ENCODE assay signal across 12 cellular contexts in the genomic region with DNA sequence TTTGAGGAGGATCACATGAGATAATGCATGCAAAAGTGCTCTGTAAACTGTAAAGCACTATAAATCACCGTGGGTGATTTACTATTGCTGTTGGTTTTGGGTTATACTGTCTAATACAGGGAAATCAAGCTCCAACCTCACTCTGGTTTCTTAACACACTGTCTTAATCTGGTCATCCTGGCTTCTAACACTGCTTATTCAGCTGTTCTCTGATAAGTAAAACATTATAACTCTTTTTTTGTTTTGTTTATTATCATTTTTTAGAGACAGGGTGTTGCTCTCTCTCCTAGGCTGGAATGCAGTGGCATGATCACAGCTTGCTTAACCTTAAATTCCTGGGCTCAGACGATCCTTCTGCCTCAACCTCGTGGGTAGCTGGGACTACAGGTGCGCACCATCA.
"Had no signal": no experiment of that assay in that cellular context is flagged by ENCODE, and none has a peak within 500 bp of the region (broad histone marks: within the 10 kb centered on the region; RNA-seq: fewer than 3 reads in every experiment).

No MANE protein-coding gene starts in this region.

- DNase-seq: activated CD4-positive, CD25-positive, alpha-beta regulatory T cell; amniotic stem cell; heart right ventricle; mucosa of descending colon; naive thymus-derived CD4-positive, alpha-beta T cell; retina; small intestine; stimulated activated CD4-positive, alpha-beta T cell treated with anti-CD3 and anti-CD28 coated beads, Interleukin-4, amount 100 ng/mL, for 24 hours; stimulated activated naive CD4-positive, alpha-beta T cell; substantia nigra; transverse colon had no signal

- H3K27ac ChIP-seq: heart right ventricle, parathyroid adenoma, transverse colon had no signal

- H3K27me3 ChIP-seq: heart right ventricle, transverse colon had no signal

- H3K9ac ChIP-seq: parathyroid adenoma had no signal

- H3K9me3 ChIP-seq: heart right ventricle, mucosa of descending colon, transverse colon had no signal

- ATAC-seq: mucosa of descending colon; naive thymus-derived CD4-positive, alpha-beta T cell had no signal

- H3K4me1 ChIP-seq: parathyroid adenoma had no signal

- H2AFZ ChIP-seq: parathyroid adenoma had no signal

- H3K4me3 ChIP-seq: heart right ventricle, mucosa of descending colon, transverse colon had no signal

- H3K79me2 ChIP-seq: parathyroid adenoma had no signal
